Comparison of ENCODE assay signal across 8 cellular contexts in the genomic region with DNA sequence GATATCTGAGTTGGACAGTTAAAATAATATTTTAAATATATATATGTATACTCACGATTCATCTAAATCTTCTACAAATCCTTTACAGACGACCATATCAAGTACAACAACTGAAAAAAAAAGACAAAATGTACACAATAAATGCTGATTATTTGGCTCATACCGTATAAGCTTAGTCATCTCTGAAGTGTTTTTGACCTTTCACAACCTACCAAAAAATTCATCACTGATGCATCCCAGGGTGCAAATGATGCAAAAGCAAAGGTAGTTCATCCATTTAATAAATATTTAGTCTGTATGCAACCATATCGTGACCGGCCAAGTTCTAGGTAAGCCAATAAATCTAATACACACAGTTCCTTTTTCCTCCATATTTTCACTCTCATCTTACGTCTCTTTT. TPM values are rescaled to one million over a fixed set of nuclear protein-coding genes. Genes with fewer than 3 reads are reported as not detected.
DNase-seq lines count a peak whose midpoint lies in the region; ATAC-seq and TF ChIP-seq lines count a peak whose summit lies in the region.

No MANE protein-coding gene starts in this region.

- H2AFZ ChIP-seq in fibroblast of lung (ENCODE audit: low read length): no peak overlapping the region

- H3K27me3 ChIP-seq in RWPE2 (ENCODE audit: insufficient read depth, poor library complexity, severe bottlenecking) (no peaks in the 10 kb centered on the region), fibroblast of lung (ENCODE audit: control insufficient read depth, insufficient read depth, low read length) (no peaks in the 10 kb centered on the region), sigmoid colon (no peaks in the 10 kb centered on the region), adrenal gland (no peaks in the 10 kb centered on the region)

- 15 to 30% methylated on average over 6 of the region's 6 CpGs for WGBS in sigmoid colon, 2 donors
- 31 to 36% (median 34%) methylated on average over 6 of the region's 6 CpGs for WGBS in adrenal gland, 4 donors

- H3K36me3 ChIP-seq in RWPE2 (ENCODE audit: low read depth) (peaks cover 48% of the 10 kb centered on the region), fibroblast of lung (ENCODE audit: control insufficient read depth, insufficient read depth, low read length) (peaks cover 10% of the 10 kb centered on the region), sigmoid colon (peaks cover 0 to 41% (median 5%) of the 10 kb centered on the region in 4 donors), adrenal gland (replicated peaks in 1 of 2) (peaks cover 0 to 33% of the 10 kb centered on the region in 2 donors)

- no peak for ATAC-seq in RWPE2 (ENCODE audit: low read depth)
- ATAC-seq in GM21526 (IDR thresholded peaks at IDR 0.05; ENCODE audit: low FRiP score, unreplicated experiment): no peak

- peak overlapping the region; percentile 90 for H3K4me3 ChIP-seq in GM12864 (ENCODE audit: low read depth, low read length)
- peak overlapping the region; percentile 94 for H3K4me3 ChIP-seq in RWPE2 (ENCODE audit: severe bottlenecking)
- H3K4me3 ChIP-seq in fibroblast of lung (replicated peaks in 1 of 4; ENCODE audit: control extremely low read depth in 1 of 4, insufficient read depth in 1 of 4, low read depth in 3 of 4, low read length in 4 of 4): peak overlapping the region; percentile 86 to 94 (median 88)
- H3K4me3 ChIP-seq in sigmoid colon: peak overlapping the region; percentile 77 to 97 (median 90)
- H3K4me3 ChIP-seq in adrenal gland: peak overlapping the region in 2 of 4 donors; percentile 36 to 96

- H3K4me2 ChIP-seq in fibroblast of lung (ENCODE audit: extremely low read depth, insufficient read depth, low read length): peak overlapping the region; percentile 93

- peak overlapping the region; percentile 50 for H3K27ac ChIP-seq in RWPE2 (ENCODE audit: poor library complexity, severe bottlenecking)
- H3K27ac ChIP-seq in fibroblast of lung (ENCODE audit: insufficient read depth, low read length): peak overlapping the region; percentile 64
- peak overlapping the region in 2 of 4 donors; percentile 79 to 84 for H3K27ac ChIP-seq in sigmoid colon
- no peak overlapping the region for H3K27ac ChIP-seq in adrenal gland

- TF ChIP-seq POLR2A in sigmoid colon (IDR thresholded peaks at IDR 0.05) (no peak), adrenal gland (IDR thresholded peaks at IDR 0.05) (no peak)

- DNase-seq in GM12864 (ENCODE audit: low read depth) (no peak), RWPE2 (ENCODE audit: low spot score) (no peak), fibroblast of lung (ENCODE audit: low read depth in 2 of 2) (peak in 1 of 2 donors; percentile 16), sigmoid colon (no peak), cortex of kidney (lab: John Stamatoyannopoulos, UW) (no peak), adrenal gland (no peak), NCI-H2196 treated with DMSO at 0.1 percent for 48 hours (lab: John Stamatoyannopoulos, UW; ENCODE audit: unreplicated experiment) (no peak)

- H3K79me2 ChIP-seq in fibroblast of lung (ENCODE audit: control insufficient read depth, insufficient read depth, low read length): peaks cover 32% of the 10 kb centered on the region

- no peaks in the 10 kb centered on the region for H4K20me1 ChIP-seq in fibroblast of lung (ENCODE audit: control insufficient read depth, extremely low read depth, insufficient read depth, low read length)

- H3K4me1 ChIP-seq in RWPE2 (ENCODE audit: insufficient read depth, poor library complexity, severe bottlenecking) (peaks cover 11% of the 10 kb centered on the region), fibroblast of lung (ENCODE audit: control insufficient read depth, extremely low read depth, insufficient read depth, low read length) (peaks cover 2% of the 10 kb centered on the region), sigmoid colon (peaks cover 0 to 23% (median 14%) of the 10 kb centered on the region in 4 donors), adrenal gland (replicated peaks in 1 of 2) (peaks cover 5 to 19% of the 10 kb centered on the region in 2 donors)

- no peak for TF ChIP-seq EP300 in sigmoid colon (IDR thresholded peaks at IDR 0.05)

- no peak overlapping the region for H3K9ac ChIP-seq in fibroblast of lung (ENCODE audit: insufficient read depth, low read length)

- intact Hi-C loops in sigmoid colon (cut with DNase I) (loop anchor here (5.0 to 10.0 kb wide), 2 partner anchors 1196 to 1491 kb away; a partner anchor contains a TSS), adrenal gland (cut with DNase I) (no loop called here)

- H3K9me3 ChIP-seq in RWPE2 (ENCODE audit: severe bottlenecking) (no peaks in the 10 kb centered on the region), fibroblast of lung (ENCODE audit: control insufficient read depth, insufficient read depth, low read depth, low read length) (no peaks in the 10 kb centered on the region), sigmoid colon (no peaks in the 10 kb centered on the region), adrenal gland (replicated peaks in 1 of 3) (no peaks in the 10 kb centered on the region)

- no peak for TF ChIP-seq CTCF in GM12864 (IDR thresholded peaks at IDR 0.05; ENCODE audit: low read depth, low read length, missing control alignments)
- TF ChIP-seq CTCF in RWPE2 (IDR thresholded peaks at IDR 0.05; ENCODE audit: poor library complexity, severe bottlenecking): no peak
- TF ChIP-seq CTCF in fibroblast of lung (conservative IDR thresholded peaks at IDR 0.05 in 1 of 2, IDR thresholded peaks at IDR 0.05 in 1 of 2; ENCODE audit: low read depth in 1 of 2, low read length in 2 of 2): no peak
- TF ChIP-seq CTCF in sigmoid colon (IDR thresholded peaks at IDR 0.05): no peak
- TF ChIP-seq CTCF in adrenal gland (IDR thresholded peaks at IDR 0.05): no peak

RNA-seq across cellular contexts. Expression of a gene that starts 1.1 kb away (rescaled TPM):
- total RNA-seq in fibroblast of lung (98.1 and 107 TPM in 2 replicates), sigmoid colon (10 to 100 TPM; 40.9 to 59.5 (median 42.5) TPM), adrenal gland (10 to 100 TPM; 22.7 to 46.6 (median 30.1) TPM)
- polyA plus RNA-seq in fibroblast of lung (59.5 and 107 TPM in 2 replicates), sigmoid colon (10 to 100 TPM in 1 of 3 donors, 1 to 10 TPM in 2; 3.0 to 14.8 (median 7.2) TPM), adrenal gland (10 to 100 TPM; 17.8 to 31.9 (median 19.8) TPM)
- 38.8 and 52.6 TPM in 2 replicates for polyA plus RNA-seq in fibroblast of lung (2012)
- polyA minus RNA-seq in fibroblast of lung (ENCODE audit: low replicate concordance): 8.9 and 20.5 TPM in 2 replicates

Comparison
In these comparisons a context has a peak if more than half of its experiments do, and no peak if none do; other contexts are left out.
1. H3K27ac ChIP-seq: peak in RWPE2 (single experiment) and fibroblast of lung (single experiment); none in adrenal gland (0 of 5).